8 cellular contexts compared by ENCODE assay signal in genomic region chr4:140754918-140755810, GRCh38. TPM values are rescaled to one million over a fixed set of nuclear protein-coding genes. Genes with fewer than 3 reads are reported as not detected.
DNase-seq lines count a peak whose midpoint lies in the region; ATAC-seq and TF ChIP-seq lines count a peak whose summit lies in the region.

No MANE protein-coding gene starts in this region.

- H3K9me3 ChIP-seq in MM.1S (replicated peaks; ENCODE audit: insufficient read depth, low read length) (no peaks in the 10 kb centered on the region), prostate gland (no peaks in the 10 kb centered on the region)

- peak overlapping the region; percentile 46; the same call in 1 of the 2 replicates for H2AFZ ChIP-seq in MM.1S (ENCODE audit: low read length)

- H4K20me1 ChIP-seq in MM.1S (ENCODE audit: insufficient read depth, low read length): no peaks in the 10 kb centered on the region

- 5% methylated on average over 13 of the region's 13 CpGs for WGBS in prostate gland

- H3K79me2 ChIP-seq in MM.1S (ENCODE audit: low read length): peaks cover 54% of the 10 kb centered on the region

- H3K4me1 ChIP-seq in MM.1S (ENCODE audit: low read length): peaks cover 15% of the 10 kb centered on the region; the same call in 1 of the 2 replicates
- no peaks in the 10 kb centered on the region for H3K4me1 ChIP-seq in prostate gland (replicated peaks)

- peak overlapping the region; percentile 93; the same call in 1 of the 2 replicates for H3K27ac ChIP-seq in MM.1S (ENCODE audit: low read length)
- peak overlapping the region; percentile 97 to 99 for H3K27ac ChIP-seq in prostate gland

- H3K36me3 ChIP-seq in MM.1S (replicated peaks; ENCODE audit: insufficient read depth, low read length) (no peaks in the 10 kb centered on the region), prostate gland (no peaks in the 10 kb centered on the region)

- H3K4me2 ChIP-seq in MM.1S (ENCODE audit: low read depth, low read length): peak overlapping the region; percentile 90

- ATAC-seq in activated T-cell treated with anti-CD3 and anti-CD28 coated beads, Interleukin-2, amount 50 U/mL, for 4 hours: no peak

- H3K9me2 ChIP-seq in MM.1S (replicated peaks; ENCODE audit: insufficient read depth, low read length): no peaks in the 10 kb centered on the region

- H3K4me1 Mint-ChIP-seq in activated T-cell treated with anti-CD3 and anti-CD28 coated beads, Interleukin-2, amount 50 U/mL, for 4 hours (ENCODE audit: low read depth): peaks cover 4% of the 10 kb centered on the region

- H3K27me3 ChIP-seq in MM.1S (replicated peaks; ENCODE audit: insufficient read depth, low read length): no peaks in the 10 kb centered on the region
- no peaks in the 10 kb centered on the region for H3K27me3 ChIP-seq in prostate gland (replicated peaks; ENCODE audit: insufficient read depth)

- H3F3A ChIP-seq in MM.1S (ENCODE audit: insufficient read depth, low read length): peaks cover 8% of the 10 kb centered on the region

- no peak for TF ChIP-seq POLR2A in prostate gland (IDR thresholded peaks at IDR 0.05)

- H3K36me3 Mint-ChIP-seq in activated T-cell treated with anti-CD3 and anti-CD28 coated beads, Interleukin-2, amount 50 U/mL, for 4 hours (ENCODE audit: insufficient read depth): no peaks in the 10 kb centered on the region

- H3K4me3 Mint-ChIP-seq in activated T-cell treated with anti-CD3 and anti-CD28 coated beads, Interleukin-2, amount 50 U/mL, for 4 hours: peak overlapping the region; percentile 42

- peaks cover 49% of the 10 kb centered on the region for H3K27me3 Mint-ChIP-seq in activated T-cell treated with anti-CD3 and anti-CD28 coated beads, Interleukin-2, amount 50 U/mL, for 4 hours (ENCODE audit: low read depth)

- no peak for DNase-seq in activated T-cell treated with anti-CD3 and anti-CD28 coated beads, Interleukin-2, amount 50 U/mL, for 4 hours
- DNase-seq in activated T-cell treated with anti-CD3 and anti-CD28 coated beads for 4 hours: no peak
- no peak for DNase-seq in MM.1S
- DNase-seq in epithelial cell of esophagus (ENCODE audit: low read depth): no peak
- DNase-seq in prostate gland (ENCODE audit: low spot score): no peak
- no peak for DNase-seq in ureter (ENCODE audit: low spot score)
- no peak for DNase-seq in activated CD4-positive, alpha-beta T cell treated with anti-CD3 and anti-CD28 coated beads for 4 hours
- no peak for DNase-seq in NAMALWA (ENCODE audit: low spot score)

- H3K9me3 Mint-ChIP-seq in activated T-cell treated with anti-CD3 and anti-CD28 coated beads, Interleukin-2, amount 50 U/mL, for 4 hours: no peaks in the 10 kb centered on the region

- H3K9ac ChIP-seq in MM.1S (ENCODE audit: low read length): peak overlapping the region; percentile 98

- intact Hi-C loops in prostate gland (cut with DNase I): loop anchor here (5.0 kb wide), 1 partner anchor 113 kb away; no protein-coding TSS in a partner anchor

- H3K4me3 ChIP-seq in MM.1S (ENCODE audit: low read length) (peak overlapping the region; percentile 97), epithelial cell of esophagus (ENCODE audit: low read length) (peak overlapping the region; percentile 70), prostate gland (peak overlapping the region; percentile 69 to 87)

- no peak for TF ChIP-seq CTCF in MM.1S (IDR thresholded peaks at IDR 0.05; ENCODE audit: low read length)
- no peak for TF ChIP-seq CTCF in epithelial cell of esophagus (IDR thresholded peaks at IDR 0.05; ENCODE audit: insufficient read depth, low read depth, low read length, missing control alignments)
- TF ChIP-seq CTCF in prostate gland (IDR thresholded peaks at IDR 0.05): no peak

RNA-seq across cellular contexts. Expression of gene TBC1D9, which starts 1.0 kb away (rescaled TPM):
- under 1 TPM; 0.18 to 0.27 (median 0.18) TPM for total RNA-seq in activated T-cell treated with anti-CD3 and anti-CD28 coated beads, Interleukin-2, amount 50 U/mL, for 4 hours
- total RNA-seq in prostate gland (10 to 100 TPM; 28.6 to 34.2 TPM), ureter (64.3 TPM)

Comparison
In these comparisons a context has a peak if more than half of its experiments do, and no peak if none do; other contexts are left out.
1. RNA of gene TBC1D9, which starts 1.0 kb away (total RNA-seq): 64.3 TPM in ureter (single experiment) and 28.6 to 34.2 TPM in prostate gland; 0.18 to 0.27 TPM in activated T-cell treated with anti-CD3 and anti-CD28 coated beads, Interleukin-2, amount 50 U/mL, for 4 hours; every median in the first group is over 10 times any median in the second.
2. Peak in every context shown above with its lines, with median percentiles within 50 percentile points of each other: H3K4me3 ChIP-seq.